2 cellular contexts compared by ENCODE assay signal in the genomic region with DNA sequence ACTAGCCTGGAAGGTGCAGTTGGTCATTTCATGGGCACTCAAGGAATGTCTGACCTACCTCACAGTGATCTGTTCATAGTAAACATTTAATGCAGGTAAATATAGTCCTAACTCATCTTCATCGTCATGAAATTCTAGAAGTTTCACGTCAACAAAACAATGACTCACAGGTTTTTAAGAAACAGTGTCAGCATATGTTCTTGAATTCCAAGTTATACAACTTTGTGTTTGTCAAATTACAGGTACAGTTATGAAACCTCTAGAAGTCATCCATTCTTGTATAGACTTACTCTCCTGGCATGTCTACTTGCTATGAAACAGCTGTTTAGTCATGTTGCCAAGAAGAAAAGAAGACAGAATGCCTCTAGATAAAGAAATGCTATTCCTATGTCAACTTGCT.
TF ChIP-seq lines count a peak whose summit lies in the region.

No MANE protein-coding gene starts in this region.

TF ChIP-seq in A549, 52 proteins besides CTCF, POLR2A, EP300 and RAD21:
- TF ChIP-seq HOXB13 (CRISPR knock-in tag; IDR thresholded peaks at IDR 0.05; ENCODE audit: low read depth), result no peak
- TF ChIP-seq JUNB (IDR thresholded peaks at IDR 0.05), result no peak
- no peak for TF ChIP-seq KDM1A (IDR thresholded peaks at IDR 0.05; ENCODE audit: low read depth)
- TF ChIP-seq NPAS2 (CRISPR knock-in tag; IDR thresholded peaks at IDR 0.05; ENCODE audit: borderline replicate concordance), result no peak
- TF ChIP-seq ZFP36 (IDR thresholded peaks at IDR 0.05; ENCODE audit: borderline replicate concordance, partially characterized antibody), result no peak
- TF ChIP-seq MAZ (IDR thresholded peaks at IDR 0.05; ENCODE audit: borderline replicate concordance, low read depth, low read length), result no peak
TF ChIP-seq in A549: peak in this region for 0.

TF ChIP-seq in HepG2, 621 proteins besides CTCF, POLR2A, EP300 and RAD21:
- TF ChIP-seq ZNF83 (CRISPR knock-in tag; IDR thresholded peaks at IDR 0.05; ENCODE audit: borderline replicate concordance), result no peak
- TF ChIP-seq CREB1 (IDR thresholded peaks at IDR 0.05), result peak; percentile 31; the same call in 1 of the 2 replicates
- TF ChIP-seq CREB1 (CRISPR knock-in tag; IDR thresholded peaks at IDR 0.05), result no peak
